Comparison of ENCODE assay signal across 2 cellular contexts in the genomic region with DNA sequence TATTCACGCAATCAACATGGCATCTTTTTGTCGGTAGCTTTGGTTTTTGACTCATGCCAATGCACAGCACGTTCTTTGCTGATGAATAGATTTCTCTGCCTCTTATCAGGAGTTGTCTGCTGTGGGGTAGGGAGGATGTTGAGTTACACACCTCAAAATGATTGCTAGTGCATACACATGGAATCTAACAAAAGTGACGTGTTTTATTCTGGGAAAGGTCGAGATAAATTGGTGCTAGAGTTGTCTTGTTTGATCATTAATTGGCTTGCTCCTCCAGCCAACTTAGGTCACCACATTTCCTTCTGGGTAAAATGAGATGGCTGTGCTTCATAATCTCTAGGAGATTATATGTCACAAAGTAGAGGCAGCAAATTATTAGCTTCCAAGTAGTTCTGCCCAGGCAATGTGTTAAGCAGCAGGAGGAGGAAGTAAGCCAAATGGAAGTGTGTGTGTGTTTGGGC.
TF ChIP-seq lines count a peak whose summit lies in the region.

No MANE protein-coding gene starts in this region.

TF ChIP-seq in IMR-90, 13 proteins besides CTCF, POLR2A, EP300 and RAD21 (continued from another document):
- TF ChIP-seq FOS (IDR thresholded peaks at IDR 0.05; ENCODE audit: low read depth, low read length) (no peak), BHLHE40 (IDR thresholded peaks at IDR 0.05; ENCODE audit: low read depth, low read length) (no peak), CEBPB (IDR thresholded peaks at IDR 0.05; ENCODE audit: low read depth, low read length) (no peak), ELK1 (IDR thresholded peaks at IDR 0.05; ENCODE audit: borderline replicate concordance, low read depth, low read length) (no peak), RCOR1 (IDR thresholded peaks at IDR 0.05; ENCODE audit: insufficient replicate concordance, low read length) (no peak), MAZ (IDR thresholded peaks at IDR 0.05; ENCODE audit: borderline replicate concordance, low read depth, low read length) (no peak), CHD1 (IDR thresholded peaks at IDR 0.05; ENCODE audit: low read depth, low read length) (no peak), MAFK (IDR thresholded peaks at IDR 0.05; ENCODE audit: low read depth, low read length) (no peak), MXI1 (IDR thresholded peaks at IDR 0.05; ENCODE audit: borderline replicate concordance, low read depth, low read length) (no peak), SMC3 (IDR thresholded peaks at IDR 0.05; ENCODE audit: low read depth, low read length) (no peak), USF2 (IDR thresholded peaks at IDR 0.05; ENCODE audit: low read depth, low read length) (no peak), RFX5 (IDR thresholded peaks at IDR 0.05; ENCODE audit: low read depth, low read length) (no peak)

TF ChIP-seq in HEK293T, 16 proteins besides CTCF, POLR2A, EP300 and RAD21 (continued from another document):
- TF ChIP-seq FOXM1 (IDR thresholded peaks at IDR 0.05; ENCODE audit: borderline replicate concordance) (no peak), HDGF (IDR thresholded peaks at IDR 0.05; ENCODE audit: borderline replicate concordance) (no peak), CTBP1 (IDR thresholded peaks at IDR 0.05; ENCODE audit: borderline replicate concordance) (no peak), ZNF384 (IDR thresholded peaks at IDR 0.05) (no peak), BHLHE40 (IDR thresholded peaks at IDR 0.05; ENCODE audit: borderline replicate concordance) (no peak), ARNT (IDR thresholded peaks at IDR 0.05) (no peak), TARDBP (IDR thresholded peaks at IDR 0.05) (no peak)
